Comparison of ENCODE assay signal across 1 cellular context in the genomic region with DNA sequence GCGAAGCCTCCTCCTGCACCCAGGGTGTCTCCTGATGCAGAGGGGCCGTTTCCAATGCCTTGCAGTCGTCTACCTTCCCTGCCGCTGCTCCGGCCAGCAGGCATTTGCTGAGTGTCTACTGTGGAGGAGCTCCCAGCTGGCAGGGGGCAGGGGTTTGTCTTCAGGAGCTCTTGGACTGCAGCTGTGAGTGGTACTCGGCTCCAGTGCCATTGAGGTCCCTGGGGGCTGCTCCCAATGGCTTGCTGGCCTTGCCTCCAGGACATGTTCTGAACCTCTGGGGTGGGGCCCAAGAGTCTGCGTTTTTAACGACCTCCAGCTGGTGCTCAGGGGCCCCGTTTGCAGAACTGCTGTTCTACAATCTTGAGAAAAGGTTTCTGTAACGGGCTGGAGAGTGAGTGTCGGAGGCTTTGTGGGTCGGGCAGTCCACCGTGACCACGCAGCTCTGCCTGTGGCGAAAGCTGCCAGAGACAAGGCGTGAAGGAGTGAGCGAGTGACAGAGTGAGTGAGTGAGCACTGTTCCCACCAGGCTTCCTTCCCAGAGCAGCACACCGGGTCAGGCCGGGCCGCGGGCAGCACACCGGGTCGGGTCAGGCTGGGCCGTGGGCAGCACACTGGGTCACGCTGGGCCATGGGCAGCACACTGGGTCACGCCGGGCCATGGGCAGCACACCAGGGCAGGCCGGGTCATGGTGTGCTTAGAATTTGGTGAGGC.
TF ChIP-seq lines count a peak whose summit lies in the region.

No MANE protein-coding gene starts in this region.

TF ChIP-seq in H1, 55 proteins besides CTCF, POLR2A, EP300 and RAD21:
- TF ChIP-seq, protein P1, sequence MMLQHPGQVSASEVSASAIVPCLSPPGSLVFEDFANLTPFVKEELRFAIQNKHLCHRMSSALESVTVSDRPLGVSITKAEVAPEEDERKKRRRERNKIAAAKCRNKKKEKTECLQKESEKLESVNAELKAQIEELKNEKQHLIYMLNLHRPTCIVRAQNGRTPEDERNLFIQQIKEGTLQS (IDR thresholded peaks at IDR 0.05; ENCODE audit: insufficient read depth, low read depth, low read length), result no peak
- TF ChIP-seq EGR1 (IDR thresholded peaks at IDR 0.05; ENCODE audit: borderline replicate concordance, low read depth, low read length), result no peak
